8 cellular contexts compared by ENCODE assay signal in genomic region chr5:67209141-67209771, GRCh38. TPM values are rescaled to one million over a fixed set of nuclear protein-coding genes. Genes with fewer than 3 reads are reported as not detected.
DNase-seq lines count a peak whose midpoint lies in the region; ATAC-seq and TF ChIP-seq lines count a peak whose summit lies in the region.

No MANE protein-coding gene starts in this region.

- TF ChIP-seq RAD21 in HCT116 (IDR thresholded peaks at IDR 0.05; ENCODE audit: low read depth), result peak; percentile 92

- intact Hi-C loops in HCT116 (cut with micrococcal nuclease), result loop anchor here (1.0 to 10.0 kb wide), 6 partner anchors 43 to 904 kb away; no protein-coding TSS in a partner anchor
- intact Hi-C loops in left ventricle myocardium inferior (cut with micrococcal nuclease), result no loop called here

- H2AFZ ChIP-seq in HCT116 (ENCODE audit: low read depth, low read length, poor library complexity, severe bottlenecking), result peak overlapping the region; percentile 91

- H3K4me1 ChIP-seq in HCT116 (ENCODE audit: control insufficient read depth in 1 of 2, insufficient read depth in 2 of 2, low read length in 2 of 2) (peaks cover 2 to 43% of the 10 kb centered on the region in 2 experiments), left ventricle myocardium inferior (peaks cover 8% of the 10 kb centered on the region)

- POLR2A ChIA-PET in HCT116 (lab: Charles Lee), result no interaction called here

- DNase-seq in Daoy (ENCODE audit: low read depth) (peak; percentile 77), HCT116 (ENCODE audit: low read depth, low spot score) (peak; percentile 69), NCI-H1694 treated with DMSO at 0.1 percent for 48 hours (lab: John Stamatoyannopoulos, UW) (peak; percentile 81), T follicular helper cell (ENCODE audit: low read depth) (peak; percentile 41), amniotic epithelial cell (ENCODE audit: low read depth) (peak; percentile 67), left ventricle myocardium inferior (peak; percentile 40), retina (peak; percentile 84), GOT3 (lab: John Stamatoyannopoulos, UW) (no peak)

- H4K20me1 ChIP-seq in HCT116 (ENCODE audit: insufficient read depth), result no peaks in the 10 kb centered on the region

- no peak overlapping the region for H3K9ac ChIP-seq in HCT116 (ENCODE audit: low read length)

- H3K9me3 ChIP-seq in HCT116 (ENCODE audit: control insufficient read depth in 1 of 2, insufficient read depth in 1 of 2, low read depth in 1 of 2, low read length in 2 of 2) (no peaks in the 10 kb centered on the region), left ventricle myocardium inferior (replicated peaks) (no peaks in the 10 kb centered on the region)

- CTCF ChIA-PET in HCT116 (lab: Charles Lee), result interaction anchor here (0.8 to 3.3 kb wide), 11 partner anchors 9 to 1062 kb away, joined by 3 to 30 read pairs (median 3); no protein-coding TSS in a partner anchor

- H3K4me2 ChIP-seq in HCT116 (ENCODE audit: low read length), result peak overlapping the region; percentile 28; the same call in 1 of the 2 replicates

- peak; percentile 62 to 86 (median 73) for TF ChIP-seq CTCF in HCT116 (IDR thresholded peaks at IDR 0.05 in 2 of 3, conservative IDR thresholded peaks at IDR 0.05 in 1 of 3; ENCODE audit: borderline replicate concordance in 1 of 3, insufficient read depth in 1 of 3, low read depth in 2 of 3, low read length in 2 of 3)
- peak; percentile 88 for TF ChIP-seq CTCF in left ventricle myocardium inferior (IDR thresholded peaks at IDR 0.05; ENCODE audit: borderline replicate concordance)

- H3K9me2 ChIP-seq in HCT116 (ENCODE audit: insufficient read depth), result no peaks in the 10 kb centered on the region

- H3K79me2 ChIP-seq in HCT116 (ENCODE audit: insufficient read depth, low read length), result no peaks in the 10 kb centered on the region

- H3K27ac ChIP-seq in HCT116 (ENCODE audit: low read depth, low read length), result no peak overlapping the region
- H3K27ac ChIP-seq in left ventricle myocardium inferior (replicated peaks), result no peak overlapping the region

- peak; percentile 81 for ATAC-seq in HCT116

- RAD21 ChIA-PET in HCT116 (lab: Charles Lee; ENCODE audit: low non-redundant PET in 1 of 2, low total read pairs in 2 of 2, uncharacterized antibody in 2 of 2, unreplicated experiment in 2 of 2), result interaction anchor here in 1 of 2 experiments (0.8 kb wide), 1 partner anchor 43 kb away, joined by 3 read pairs; no protein-coding TSS in a partner anchor

- H3K36me3 ChIP-seq in HCT116 (ENCODE audit: control insufficient read depth in 1 of 2, insufficient read depth in 2 of 2, low read length in 2 of 2), result no peaks in the 10 kb centered on the region
- H3K36me3 ChIP-seq in left ventricle myocardium inferior, result no peaks in the 10 kb centered on the region

- no peaks in the 10 kb centered on the region for H3K27me3 ChIP-seq in HCT116 (ENCODE audit: insufficient read depth, low read length)
- no peaks in the 10 kb centered on the region for H3K27me3 ChIP-seq in left ventricle myocardium inferior (ENCODE audit: low read depth)

- no TSS peak for BruUV-seq in HCT116 (replicated peaks; lab: Mats Ljungman, UMichigan)

- no peak overlapping the region for H3K4me3 ChIP-seq in HCT116 (replicated peaks in 1 of 2; ENCODE audit: low read depth in 1 of 2, low read length in 2 of 2)
- H3K4me3 ChIP-seq in left ventricle myocardium inferior, result no peak overlapping the region

- TF ChIP-seq POLR2A in HCT116 (IDR thresholded peaks at IDR 0.05; ENCODE audit: borderline replicate concordance, extremely low read depth, insufficient read depth, insufficient read length), result no peak

TF ChIP-seq in HCT116, 20 proteins besides CTCF, POLR2A, EP300 and RAD21:
- peak; percentile 65 for TF ChIP-seq CBX3 (IDR thresholded peaks at IDR 0.05; ENCODE audit: low read depth)
- TF ChIP-seq MAX (IDR thresholded peaks at IDR 0.05), result peak; percentile 34; the same call in 1 of the 2 replicates
- TF ChIP-seq, protein P1, sequence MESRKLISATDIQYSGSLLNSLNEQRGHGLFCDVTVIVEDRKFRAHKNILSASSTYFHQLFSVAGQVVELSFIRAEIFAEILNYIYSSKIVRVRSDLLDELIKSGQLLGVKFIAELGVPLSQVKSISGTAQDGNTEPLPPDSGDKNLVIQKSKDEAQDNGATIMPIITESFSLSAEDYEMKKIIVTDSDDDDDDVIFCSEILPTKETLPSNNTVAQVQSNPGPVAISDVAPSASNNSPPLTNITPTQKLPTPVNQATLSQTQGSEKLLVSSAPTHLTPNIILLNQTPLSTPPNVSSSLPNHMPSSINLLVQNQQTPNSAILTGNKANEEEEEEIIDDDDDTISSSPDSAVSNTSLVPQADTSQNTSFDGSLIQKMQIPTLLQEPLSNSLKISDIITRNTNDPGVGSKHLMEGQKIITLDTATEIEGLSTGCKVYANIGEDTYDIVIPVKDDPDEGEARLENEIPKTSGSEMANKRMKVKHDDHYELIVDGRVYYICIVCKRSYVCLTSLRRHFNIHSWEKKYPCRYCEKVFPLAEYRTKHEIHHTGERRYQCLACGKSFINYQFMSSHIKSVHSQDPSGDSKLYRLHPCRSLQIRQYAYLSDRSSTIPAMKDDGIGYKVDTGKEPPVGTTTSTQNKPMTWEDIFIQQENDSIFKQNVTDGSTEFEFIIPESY (IDR thresholded peaks at IDR 0.05; ENCODE audit: extremely low read depth, insufficient replicate concordance, low read length), result no peak
TF ChIP-seq in HCT116: peak in this region for 2.

RNA-seq across cellular contexts. Expression of gene CD180, which starts 12.7 kb away (rescaled TPM):
- total RNA-seq in Daoy (2014; rRNA removed; shearing (Covaris generic)), result not detected in 2 replicates
- not detected for total RNA-seq in HCT116 (2021; ENCODE audit: unreplicated experiment)
- not detected in 2 replicates for polyA plus RNA-seq in HCT116 (2012)
- 0.44 TPM for total RNA-seq in left ventricle myocardium inferior
